8 cellular contexts compared by ENCODE assay signal in the genomic region with DNA sequence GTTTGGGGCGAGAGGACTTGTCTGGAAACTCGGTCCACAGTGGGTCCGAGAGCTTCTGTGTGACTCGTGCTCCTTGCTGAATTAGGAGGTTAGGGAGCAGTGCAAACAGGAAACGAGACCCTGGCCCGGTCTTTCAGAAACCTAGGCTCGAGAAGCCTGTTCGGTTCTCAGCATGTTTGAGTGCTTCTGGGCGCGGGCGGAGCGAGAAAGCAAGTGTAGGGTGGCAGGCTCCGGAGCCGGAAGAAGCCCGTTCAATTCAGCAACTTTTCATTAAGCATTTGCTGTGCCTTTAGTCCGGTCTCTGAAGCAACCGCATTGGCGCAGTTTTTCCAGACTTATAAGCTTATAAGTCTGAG. TPM values are rescaled to one million over a fixed set of nuclear protein-coding genes. Genes with fewer than 3 reads are reported as not detected.
A peak's percentile ranks its signal among the peaks of the same experiment; 100 is the strongest.
DNase-seq lines count a peak whose midpoint lies in the region; TF ChIP-seq lines count a peak whose summit lies in the region.

No MANE protein-coding gene starts in this region.

- H3K4me3 ChIP-seq in LNCaP clone FGC (ENCODE audit: low read depth, low read length) (peak overlapping the region; percentile 86), esophagus muscularis mucosa (peak overlapping the region; percentile 82 to 95 (median 92)), neuronal stem cell (ENCODE audit: low read length in 2 of 2) (peak overlapping the region; percentile 81 to 98), tibial nerve (peak overlapping the region; percentile 58 to 97 (median 83))

- intact Hi-C loops in esophagus muscularis mucosa (cut with DNase I), result loop anchor here (5.0 to 10.0 kb wide), 2 partner anchors 64 to 136 kb away; a partner anchor contains a TSS

- TF ChIP-seq CTCF in LNCaP clone FGC (IDR thresholded peaks at IDR 0.05; ENCODE audit: control insufficient read depth, extremely low read depth, insufficient read depth), result no peak
- no peak for TF ChIP-seq CTCF in esophagus muscularis mucosa (IDR thresholded peaks at IDR 0.05)
- no peak for TF ChIP-seq CTCF in tibial nerve (IDR thresholded peaks at IDR 0.05)

- peak overlapping the region; percentile 76 for H3K4me2 ChIP-seq in neuronal stem cell (ENCODE audit: insufficient read depth, low read length, poor library complexity, severe bottlenecking)

- H3K4me1 ChIP-seq in esophagus muscularis mucosa (peaks cover 36 to 55% (median 49%) of the 10 kb centered on the region in 4 donors), neuronal stem cell (ENCODE audit: control insufficient read depth in 2 of 2, insufficient read depth in 1 of 2, low read depth in 1 of 2, low read length in 2 of 2) (peaks cover 10 to 12% of the 10 kb centered on the region in 2 donors), tibial nerve (peaks cover 0 to 49% (median 26%) of the 10 kb centered on the region in 4 donors)

- TF ChIP-seq EP300 in esophagus muscularis mucosa (IDR thresholded peaks at IDR 0.05) (no peak), tibial nerve (IDR thresholded peaks at IDR 0.05) (no peak)

- 2% methylated on average over 13 of the region's 18 CpGs for WGBS in esophagus muscularis mucosa
- WGBS in neuronal stem cell (ENCODE audit: extremely low coverage in 2 of 2, insufficient read length in 2 of 2, insufficient replicate concordance in 1 of 2), 2 donors, result no CpG with 5 or more reads among the region's 18 CpGs
- WGBS in tibial nerve, 2 donors, result 0 to 1% methylated on average over 14 to 18 of the region's 18 CpGs

- H3K27ac ChIP-seq in esophagus muscularis mucosa (replicated peaks in 1 of 4) (peak overlapping the region; percentile 91 to 94 (median 92)), neuronal stem cell (replicated peaks; ENCODE audit: low read length) (no peak overlapping the region), tibial nerve (peak overlapping the region; percentile 83 to 96 (median 90))

- TF ChIP-seq POLR2A in esophagus muscularis mucosa (IDR thresholded peaks at IDR 0.05; ENCODE audit: low read depth) (no peak), tibial nerve (IDR thresholded peaks at IDR 0.05) (no peak)

- H2AK5ac ChIP-seq in neuronal stem cell (ENCODE audit: low read depth, low read length), result peak overlapping the region; percentile 33

- peak overlapping the region; percentile 43 for H3K14ac ChIP-seq in neuronal stem cell (ENCODE audit: low read length)

- H3K9ac ChIP-seq in neuronal stem cell (ENCODE audit: low read depth, low read length, poor library complexity), result peak overlapping the region; percentile 92

- H3K36me3 ChIP-seq in esophagus muscularis mucosa (peaks cover 0 to 16% (median 5%) of the 10 kb centered on the region in 4 donors), neuronal stem cell (replicated peaks in 1 of 2; ENCODE audit: control insufficient read depth in 2 of 2, insufficient read depth in 2 of 2, low read length in 2 of 2) (peaks cover 2 to 31% of the 10 kb centered on the region in 2 donors), tibial nerve (no peaks in the 10 kb centered on the region)

- peak overlapping the region; percentile 75 for H2BK5ac ChIP-seq in neuronal stem cell (ENCODE audit: low read length)

- peak overlapping the region; percentile 93 for H3K18ac ChIP-seq in neuronal stem cell (ENCODE audit: low read length)

- H3K9me3 ChIP-seq in esophagus muscularis mucosa (no peaks in the 10 kb centered on the region), neuronal stem cell (replicated peaks in 1 of 2; ENCODE audit: control insufficient read depth in 2 of 2, insufficient read depth in 1 of 2, low read depth in 1 of 2, low read length in 2 of 2) (peaks cover 0 to 3% of the 10 kb centered on the region in 2 donors), tibial nerve (no peaks in the 10 kb centered on the region)

- peak overlapping the region; percentile 94 for H3K23ac ChIP-seq in neuronal stem cell (ENCODE audit: low read depth, low read length, poor library complexity)

- H2BK120ac ChIP-seq in neuronal stem cell (ENCODE audit: low read depth, low read length), result no peak overlapping the region

- H4K91ac ChIP-seq in neuronal stem cell (ENCODE audit: low read depth, low read length, poor library complexity), result no peak overlapping the region

- H3K27me3 ChIP-seq in esophagus muscularis mucosa, result no peaks in the 10 kb centered on the region
- H3K27me3 ChIP-seq in neuronal stem cell (ENCODE audit: control insufficient read depth in 3 of 3, insufficient read depth in 3 of 3, low read depth in 1 of 3, low read length in 3 of 3), result no peaks in the 10 kb centered on the region
- H3K27me3 ChIP-seq in tibial nerve, result no peaks in the 10 kb centered on the region

- H4K8ac ChIP-seq in neuronal stem cell (ENCODE audit: low read depth, low read length), result no peak overlapping the region

- peak; percentile 43 for DNase-seq in activated gamma-delta T cell treated with Interleukin-2 at 50 U/mL for 16 hours
- no peak for DNase-seq in activated gamma-delta T cell (lab: John Stamatoyannopoulos, UW)
- no peak for DNase-seq in LNCaP clone FGC (ENCODE audit: low read depth)
- peak; percentile 8 for DNase-seq in activated CD8-positive, alpha-beta memory T cell treated with anti-CD3 and anti-CD28 coated beads, Interleukin-2, amount 50 U/mL, for 24 hours (ENCODE audit: extremely low read depth)
- no peak for DNase-seq in esophagus muscularis mucosa (ENCODE audit: extremely low spot score)
- no peak for DNase-seq in neuronal stem cell (ENCODE audit: low spot score)
- peak in 1 of 2 donors; percentile 17 for DNase-seq in tibial nerve (ENCODE audit: low spot score in 2 of 2)
- no peak for DNase-seq in GM19240 (ENCODE audit: insufficient read length, low spot score)

- H3K4ac ChIP-seq in neuronal stem cell (ENCODE audit: low read length), result no peak overlapping the region

- peak overlapping the region; percentile 89 for H2AFZ ChIP-seq in neuronal stem cell (ENCODE audit: low read length)

- H2BK12ac ChIP-seq in neuronal stem cell (ENCODE audit: low read length), result no peak overlapping the region

- no peak overlapping the region for H2BK15ac ChIP-seq in neuronal stem cell (ENCODE audit: low read length)

- peaks cover 5% of the 10 kb centered on the region for H3K79me1 ChIP-seq in neuronal stem cell (ENCODE audit: low read depth, low read length)

RNA-seq across cellular contexts. Expression of a gene that starts 0.5 kb away (rescaled TPM):
- total RNA-seq in esophagus muscularis mucosa (100 to 1,000 TPM; 125 to 178 (median 159) TPM), tibial nerve (100 to 1,000 TPM; 165 to 247 (median 223) TPM)
- polyA plus RNA-seq in neuronal stem cell (2013, experiment 1 of 2), result 191 TPM
- 183 TPM for polyA plus RNA-seq in neuronal stem cell (2013, experiment 2 of 2)

RNA-seq across cellular contexts. Expression of a gene that starts 22.1 kb away (rescaled TPM):
- 1 to 10 TPM in 1 of 4 donors, under 1 TPM in 3; 0.39 to 1.0 (median 0.46) TPM for total RNA-seq in esophagus muscularis mucosa
- polyA plus RNA-seq in neuronal stem cell (2013, experiment 1 of 2), result 0.03 TPM
- 0.03 TPM for polyA plus RNA-seq in neuronal stem cell (2013, experiment 2 of 2)
- total RNA-seq in tibial nerve, result not detected

RNA-seq across cellular contexts. Expression of a gene that starts 54.7 kb away (rescaled TPM):
- total RNA-seq in esophagus muscularis mucosa, result 10 to 100 TPM; 51.3 to 84.9 (median 59.6) TPM
- 29.4 TPM for polyA plus RNA-seq in neuronal stem cell (2013, experiment 1 of 2)
- 30.0 TPM for polyA plus RNA-seq in neuronal stem cell (2013, experiment 2 of 2)
- total RNA-seq in tibial nerve, result 10 to 100 TPM; 18.1 to 26.4 (median 25.6) TPM

Comparison
In these comparisons a context has a peak if more than half of its experiments do, and no peak if none do; other contexts are left out.
1. DNase-seq: peak in activated gamma-delta T cell treated with Interleukin-2 at 50 U/mL for 16 hours (single experiment) and activated CD8-positive, alpha-beta memory T cell treated with anti-CD3 and anti-CD28 coated beads, Interleukin-2, amount 50 U/mL, for 24 hours (single experiment); none in activated gamma-delta T cell (single experiment), LNCaP clone FGC (single experiment), esophagus muscularis mucosa (single experiment), neuronal stem cell (single experiment) and GM19240 (single experiment).
2. Peak in every context shown above with its lines, with median percentiles within 50 percentile points of each other: H3K4me3 ChIP-seq.